15 cellular contexts compared by ENCODE assay signal in genomic region chr15:48388937-48389309, GRCh38. TPM values are rescaled to one million over a fixed set of nuclear protein-coding genes. Genes with fewer than 3 reads are reported as not detected.
DNase-seq lines count a peak whose midpoint lies in the region; ATAC-seq and TF ChIP-seq lines count a peak whose summit lies in the region.
"Had no signal": no experiment of that assay in that cellular context is flagged by ENCODE, and none has a peak within 500 bp of the region (broad histone marks: within the 10 kb centered on the region; RNA-seq: fewer than 3 reads in every experiment).

No MANE protein-coding gene starts in this region.

- no peak for TF ChIP-seq EP300 in esophagus muscularis mucosa (IDR thresholded peaks at IDR 0.05)

- H3K14ac ChIP-seq in neuronal stem cell (ENCODE audit: low read length) = no peak overlapping the region

- H3K9ac ChIP-seq in neuronal stem cell (ENCODE audit: low read depth, low read length, poor library complexity) (no peak overlapping the region), MM.1S (ENCODE audit: low read length) (no peak overlapping the region)

- H3K36me3 ChIP-seq in left ventricle myocardium inferior = no peaks in the 10 kb centered on the region
- no peaks in the 10 kb centered on the region for H3K36me3 ChIP-seq in esophagus muscularis mucosa
- H3K36me3 ChIP-seq in psoas muscle (ENCODE audit: insufficient read depth in 1 of 2, low read depth in 1 of 2) = no peaks in the 10 kb centered on the region
- no peaks in the 10 kb centered on the region for H3K36me3 ChIP-seq in uterus
- H3K36me3 ChIP-seq in neuronal stem cell (replicated peaks in 1 of 2; ENCODE audit: control insufficient read depth in 2 of 2, insufficient read depth in 2 of 2, low read length in 2 of 2) = no peaks in the 10 kb centered on the region
- no peaks in the 10 kb centered on the region for H3K36me3 ChIP-seq in MM.1S (replicated peaks; ENCODE audit: insufficient read depth, low read length)

- H3K4me1 ChIP-seq in left ventricle myocardium inferior (peaks cover 13% of the 10 kb centered on the region), esophagus muscularis mucosa (peaks cover 8 to 36% (median 26%) of the 10 kb centered on the region in 4 donors), psoas muscle (no peaks in the 10 kb centered on the region), uterus (no peaks in the 10 kb centered on the region), neuronal stem cell (ENCODE audit: control insufficient read depth in 2 of 2, insufficient read depth in 1 of 2, low read depth in 1 of 2, low read length in 2 of 2) (no peaks in the 10 kb centered on the region), MM.1S (ENCODE audit: low read length) (no peaks in the 10 kb centered on the region)

- no peaks in the 10 kb centered on the region for H4K20me1 ChIP-seq in MM.1S (ENCODE audit: insufficient read depth, low read length)

- no peak overlapping the region for H3K4me2 ChIP-seq in neuronal stem cell (ENCODE audit: insufficient read depth, low read length, poor library complexity, severe bottlenecking)
- H3K4me2 ChIP-seq in MM.1S (ENCODE audit: low read depth, low read length) = no peak overlapping the region

- H3K4ac ChIP-seq in neuronal stem cell (ENCODE audit: low read length) = no peak overlapping the region

- DNase-seq in left ventricle myocardium inferior = no peak
- no peak for DNase-seq in cardiac septum (ENCODE audit: low spot score)
- no peak for DNase-seq in esophagus muscularis mucosa (ENCODE audit: extremely low spot score)
- no peak for DNase-seq in psoas muscle
- no peak for DNase-seq in uterus
- DNase-seq in mesenteric fat pad (ENCODE audit: low spot score) = no peak
- DNase-seq in neuronal stem cell (ENCODE audit: low spot score) = no peak
- no peak for DNase-seq in MM.1S
- DNase-seq: GDM1, NCI-H1092 treated with DMSO at 0.1 percent for 48 hours, NCI-H1694, NCI-H748 treated with DMSO at 0.1 percent for 48 hours, PC-3 had no signal

- H2BK120ac ChIP-seq in neuronal stem cell (ENCODE audit: low read depth, low read length) = no peak overlapping the region

- TF ChIP-seq CTCF in left ventricle myocardium inferior (IDR thresholded peaks at IDR 0.05; ENCODE audit: borderline replicate concordance) (no peak), esophagus muscularis mucosa (IDR thresholded peaks at IDR 0.05) (no peak), psoas muscle (IDR thresholded peaks at IDR 0.05) (no peak), uterus (IDR thresholded peaks at IDR 0.05) (no peak), MM.1S (IDR thresholded peaks at IDR 0.05; ENCODE audit: low read length) (no peak)

- no peak overlapping the region for H3K4me3 ChIP-seq in left ventricle myocardium inferior
- H3K4me3 ChIP-seq in esophagus muscularis mucosa = no peak overlapping the region
- no peak overlapping the region for H3K4me3 ChIP-seq in psoas muscle
- H3K4me3 ChIP-seq in uterus = no peak overlapping the region
- no peak overlapping the region for H3K4me3 ChIP-seq in neuronal stem cell (ENCODE audit: low read length in 2 of 2)
- no peak overlapping the region for H3K4me3 ChIP-seq in MM.1S (ENCODE audit: low read length)
- H3K4me3 ChIP-seq: K562 had no signal

- H3K79me1 ChIP-seq in neuronal stem cell (ENCODE audit: low read depth, low read length) = no peaks in the 10 kb centered on the region

- no peaks in the 10 kb centered on the region for H3K27me3 ChIP-seq in left ventricle myocardium inferior (ENCODE audit: low read depth)
- no peaks in the 10 kb centered on the region for H3K27me3 ChIP-seq in esophagus muscularis mucosa
- no peaks in the 10 kb centered on the region for H3K27me3 ChIP-seq in psoas muscle (ENCODE audit: insufficient read depth in 3 of 3, low read length in 2 of 3)
- no peaks in the 10 kb centered on the region for H3K27me3 ChIP-seq in uterus
- no peaks in the 10 kb centered on the region for H3K27me3 ChIP-seq in neuronal stem cell (ENCODE audit: control insufficient read depth in 3 of 3, insufficient read depth in 3 of 3, low read depth in 1 of 3, low read length in 3 of 3)
- H3K27me3 ChIP-seq in MM.1S (replicated peaks; ENCODE audit: insufficient read depth, low read length) = no peaks in the 10 kb centered on the region

- no peak overlapping the region for H4K8ac ChIP-seq in neuronal stem cell (ENCODE audit: low read depth, low read length)

- intact Hi-C loops in left ventricle myocardium inferior (cut with micrococcal nuclease) (no loop called here), cardiac septum (cut with DNase I) (no loop called here), esophagus muscularis mucosa (cut with DNase I) (no loop called here), psoas muscle (cut with DNase I) (no loop called here), uterus (cut with DNase I; ENCODE audit: low total_unique reads) (no loop called here)

- no peak for TF ChIP-seq POLR2A in esophagus muscularis mucosa (IDR thresholded peaks at IDR 0.05; ENCODE audit: low read depth)
- TF ChIP-seq POLR2A in uterus (IDR thresholded peaks at IDR 0.05) = no peak

- no peaks in the 10 kb centered on the region for H3K79me2 ChIP-seq in MM.1S (ENCODE audit: low read length)

- no peak overlapping the region for H2BK12ac ChIP-seq in neuronal stem cell (ENCODE audit: low read length)

- no peaks in the 10 kb centered on the region for H3F3A ChIP-seq in MM.1S (ENCODE audit: insufficient read depth, low read length)

- no peak overlapping the region for H4K91ac ChIP-seq in neuronal stem cell (ENCODE audit: low read depth, low read length, poor library complexity)

- no peak overlapping the region for H2BK15ac ChIP-seq in neuronal stem cell (ENCODE audit: low read length)

- no peak for ATAC-seq in psoas muscle
- ATAC-seq: K562 had no signal

- H3K27ac ChIP-seq in left ventricle myocardium inferior (replicated peaks) (peak overlapping the region; percentile 44), esophagus muscularis mucosa (replicated peaks in 1 of 4) (peak overlapping the region; percentile 15 to 49 (median 39)), psoas muscle (peak overlapping the region; percentile 20), uterus (peak overlapping the region; percentile 43 to 80), neuronal stem cell (replicated peaks; ENCODE audit: low read length) (no peak overlapping the region), MM.1S (ENCODE audit: low read length) (no peak overlapping the region)
- H3K27ac ChIP-seq: HL-60 had no signal

- H3K9me2 ChIP-seq in MM.1S (replicated peaks; ENCODE audit: insufficient read depth, low read length) = no peaks in the 10 kb centered on the region

- no peak overlapping the region for H3K18ac ChIP-seq in neuronal stem cell (ENCODE audit: low read length)

- no peak overlapping the region for H2BK5ac ChIP-seq in neuronal stem cell (ENCODE audit: low read length)

- no peak overlapping the region for H2AK5ac ChIP-seq in neuronal stem cell (ENCODE audit: low read depth, low read length)

- 72% methylated on average over 1 of the region's 1 CpG for WGBS in esophagus muscularis mucosa
- whole genome bisulfite sequencing in psoas muscle, 3 donors = 45 to 54% (median 47%) methylated on average over 1 of the region's 1 CpG
- no CpG with 5 or more reads among the region's 1 CpG for WGBS in neuronal stem cell (ENCODE audit: extremely low coverage in 2 of 2, insufficient read length in 2 of 2, insufficient replicate concordance in 1 of 2), 2 donors

- H3K23ac ChIP-seq in neuronal stem cell (ENCODE audit: low read depth, low read length, poor library complexity) = no peak overlapping the region

- H3K9me3 ChIP-seq in left ventricle myocardium inferior (replicated peaks) (no peaks in the 10 kb centered on the region), esophagus muscularis mucosa (no peaks in the 10 kb centered on the region), psoas muscle (no peaks in the 10 kb centered on the region), uterus (no peaks in the 10 kb centered on the region), neuronal stem cell (replicated peaks in 1 of 2; ENCODE audit: control insufficient read depth in 2 of 2, insufficient read depth in 1 of 2, low read depth in 1 of 2, low read length in 2 of 2) (no peaks in the 10 kb centered on the region), MM.1S (replicated peaks; ENCODE audit: insufficient read depth, low read length) (no peaks in the 10 kb centered on the region)

- H2AFZ ChIP-seq in neuronal stem cell (ENCODE audit: low read length) (no peak overlapping the region), MM.1S (ENCODE audit: low read length) (no peak overlapping the region)

RNA-seq across cellular contexts. Expression of gene DUT, which starts 57.7 kb away (rescaled TPM):
- total RNA-seq in left ventricle myocardium inferior (78.5 TPM), cardiac septum (66.9 TPM), esophagus muscularis mucosa (100 to 1,000 TPM in 1 of 4 donors, 10 to 100 TPM in 3; 82.0 to 121 (median 92.8) TPM), psoas muscle (10 to 100 TPM; 37.4 to 56.0 (median 43.3) TPM), uterus (100 to 1,000 TPM in 3 of 4 donors, 10 to 100 TPM in 1; 67.1 to 235 (median 171) TPM), mesenteric fat pad (53.9 TPM)
- 10 to 100 TPM; 29.5 to 33.1 (median 32.2) TPM for polyA plus RNA-seq in psoas muscle
- 99.8 TPM for polyA plus RNA-seq in neuronal stem cell (2013, experiment 1 of 2)
- 114 TPM for polyA plus RNA-seq in neuronal stem cell (2013, experiment 2 of 2)

Comparison
In these comparisons a context has a peak if more than half of its experiments do, and no peak if none do; other contexts are left out.
1. H3K27ac ChIP-seq: peak in left ventricle myocardium inferior (single experiment), esophagus muscularis mucosa (4 of 4), psoas muscle (single experiment) and uterus (2 of 2); none in neuronal stem cell (single experiment) and MM.1S (single experiment).